ENCODE assay signal across 32 cellular contexts in the genomic region with DNA sequence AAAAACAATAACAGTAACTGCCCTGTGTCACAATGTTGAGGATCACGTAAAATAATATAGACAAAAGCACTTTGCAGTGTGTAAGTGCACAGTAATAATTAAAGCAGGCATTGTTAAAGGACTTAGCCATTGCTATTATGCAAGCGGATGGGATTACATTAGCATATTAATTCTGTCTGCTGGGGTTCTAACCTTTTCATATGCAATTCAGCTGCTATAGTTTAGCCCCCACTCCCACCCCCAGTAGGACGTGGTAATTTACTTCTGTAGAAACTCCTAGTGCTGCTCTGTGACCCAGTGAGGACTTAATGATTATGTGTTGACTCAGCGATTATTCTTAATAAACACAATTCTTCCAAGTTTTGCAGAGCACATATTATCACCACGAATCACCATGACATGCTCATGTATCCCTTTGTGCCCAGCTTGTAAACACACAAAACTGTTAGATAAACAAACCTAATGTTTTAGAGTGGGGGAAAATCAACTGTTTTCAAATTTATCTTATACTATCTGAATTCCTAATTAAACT.
"Had no signal": no experiment of that assay in that cellular context is flagged by ENCODE, and none has a peak within 500 bp of the region (broad histone marks: within the 10 kb centered on the region; RNA-seq: fewer than 3 reads in every experiment).

No MANE protein-coding gene starts in this region.

- H3K79me2 ChIP-seq: hepatocyte had no signal

- H3K4me3 Mint-ChIP-seq: activated CD4-positive, alpha-beta memory T cell treated with anti-CD3 and anti-CD28 coated beads, Interleukin-2, amount 10 ng/mL, durations not matched to agents 7 days and 5 days; activated CD4-positive, alpha-beta T cell treated with anti-CD3 and anti-CD28 coated beads, Interleukin-2, amount 10 ng/mL, durations not matched to agents 7 days and 5 days; activated naive CD8-positive, alpha-beta T cell; activated T-cell treated with anti-CD3 and anti-CD28 coated beads, Interleukin-2, amount 50 U/mL, for 4 hours; activated T-helper 17 cell treated with anti-CD3 and anti-CD28 coated beads, Interleukin-2, amount 50 U/mL, for 72 hours; central memory CD8-positive, alpha-beta T cell; dendritic cell treated with granulocyte-macrophage colony-stimulating factor and Interleukin-4, amounts not matched to agents 40 ng/mL and 50 ng/mL, for 4 days; endodermal cell; WTC11 had no signal

- H3K36me3 Mint-ChIP-seq: activated naive CD8-positive, alpha-beta T cell; WTC11 had no signal

- H3K27ac Mint-ChIP-seq: activated CD4-positive, alpha-beta memory T cell treated with anti-CD3 and anti-CD28 coated beads, Interleukin-2, amount 10 ng/mL, durations not matched to agents 7 days and 5 days; activated CD4-positive, alpha-beta T cell treated with anti-CD3 and anti-CD28 coated beads, Interleukin-2, amount 10 ng/mL, durations not matched to agents 7 days and 5 days; activated naive CD8-positive, alpha-beta T cell; activated T-helper 17 cell treated with anti-CD3 and anti-CD28 coated beads, Interleukin-2, amount 50 U/mL, for 72 hours; dendritic cell treated with granulocyte-macrophage colony-stimulating factor and Interleukin-4, amounts not matched to agents 40 ng/mL and 50 ng/mL, for 4 days; endodermal cell; WTC11 had no signal

- H3K9me3 ChIP-seq: esophagus muscularis mucosa, gastroesophageal sphincter, heart right ventricle had no signal

- ATAC-seq: activated T-cell treated with anti-CD3 and anti-CD28 coated beads, Interleukin-2, amount 50 U/mL, for 4 hours; activated T-helper 17 cell treated with anti-CD3 and anti-CD28 coated beads, Interleukin-2, amount 50 U/mL, for 72 hours; gastroesophageal sphincter; heart right ventricle; WTC11 had no signal

- H3K4me1 Mint-ChIP-seq: activated T-helper 17 cell treated with anti-CD3 and anti-CD28 coated beads, Interleukin-2, amount 50 U/mL, for 72 hours had no signal

- H3K4me3 ChIP-seq: coronary artery, dorsolateral prefrontal cortex, esophagus muscularis mucosa, gastroesophageal sphincter, heart right ventricle, hepatocyte had no signal

- FAIRE-seq: astrocyte, bronchial epithelial cell had no signal

- H3K27ac ChIP-seq: brain microvascular endothelial cell, coronary artery, dorsolateral prefrontal cortex, esophagus muscularis mucosa, gastroesophageal sphincter, heart right ventricle, hepatocyte, VCaP had no signal

- H3K36me3 ChIP-seq: brain microvascular endothelial cell, esophagus muscularis mucosa, gastroesophageal sphincter, heart right ventricle had no signal

- DNase-seq: activated CD4-positive, alpha-beta memory T cell treated with anti-CD3 and anti-CD28 coated beads, Interleukin-2, amount 10 ng/mL, durations not matched to agents 7 days and 5 days; activated CD4-positive, alpha-beta T cell treated with anti-CD3 and anti-CD28 coated beads for 1 hour; activated CD4-positive, alpha-beta T cell treated with anti-CD3 and anti-CD28 coated beads for 4 hours; activated CD4-positive, alpha-beta T cell treated with anti-CD3 and anti-CD28 coated beads, Interleukin-2, amount 10 ng/mL, durations not matched to agents 7 days and 5 days; activated CD4-positive, alpha-beta T cell treated with anti-CD3 and anti-CD28 coated beads, Interleukin-2, amount 50 U/mL, for 4 hours; activated CD8-positive, alpha-beta memory T cell treated with anti-CD3 and anti-CD28 coated beads for 24 hours; activated effector memory CD4-positive, alpha-beta T cell treated with Interleukin-2 at 50 U/mL for 16 hours; activated gamma-delta T cell treated with Interleukin-2 at 50 U/mL for 16 hours; activated naive CD4-positive, alpha-beta T cell treated with anti-CD3 and anti-CD28 coated beads, Interleukin-2, amount 50 U/mL, for 16 hours; activated naive CD4-positive, alpha-beta T cell treated with Interleukin-2 at 50 U/mL for 16 hours; activated T-cell treated with anti-CD3 and anti-CD28 coated beads, Interleukin-2, amount 50 U/mL, for 4 hours; amniotic stem cell; anterior cingulate cortex; brain microvascular endothelial cell; dorsolateral prefrontal cortex; effector memory CD4-positive, alpha-beta T cell; endodermal cell; foreskin melanocyte; heart right ventricle; T-helper 2 cell had no signal

- H3K9me3 Mint-ChIP-seq: activated CD4-positive, alpha-beta memory T cell treated with anti-CD3 and anti-CD28 coated beads, Interleukin-2, amount 10 ng/mL, durations not matched to agents 7 days and 5 days; activated CD4-positive, alpha-beta T cell treated with anti-CD3 and anti-CD28 coated beads, Interleukin-2, amount 10 ng/mL, durations not matched to agents 7 days and 5 days; activated T-cell treated with anti-CD3 and anti-CD28 coated beads, Interleukin-2, amount 50 U/mL, for 4 hours; activated T-helper 17 cell treated with anti-CD3 and anti-CD28 coated beads, Interleukin-2, amount 50 U/mL, for 72 hours; central memory CD8-positive, alpha-beta T cell; dendritic cell treated with granulocyte-macrophage colony-stimulating factor and Interleukin-4, amounts not matched to agents 40 ng/mL and 50 ng/mL, for 4 days; endodermal cell; WTC11 had no signal

- H3K27me3 ChIP-seq: dorsolateral prefrontal cortex had no signal

- H3K4me2 ChIP-seq: hepatocyte had no signal

- H2AFZ ChIP-seq: hepatocyte had no signal
